ENCODE assay signal across 24 cellular contexts in the genomic region with DNA sequence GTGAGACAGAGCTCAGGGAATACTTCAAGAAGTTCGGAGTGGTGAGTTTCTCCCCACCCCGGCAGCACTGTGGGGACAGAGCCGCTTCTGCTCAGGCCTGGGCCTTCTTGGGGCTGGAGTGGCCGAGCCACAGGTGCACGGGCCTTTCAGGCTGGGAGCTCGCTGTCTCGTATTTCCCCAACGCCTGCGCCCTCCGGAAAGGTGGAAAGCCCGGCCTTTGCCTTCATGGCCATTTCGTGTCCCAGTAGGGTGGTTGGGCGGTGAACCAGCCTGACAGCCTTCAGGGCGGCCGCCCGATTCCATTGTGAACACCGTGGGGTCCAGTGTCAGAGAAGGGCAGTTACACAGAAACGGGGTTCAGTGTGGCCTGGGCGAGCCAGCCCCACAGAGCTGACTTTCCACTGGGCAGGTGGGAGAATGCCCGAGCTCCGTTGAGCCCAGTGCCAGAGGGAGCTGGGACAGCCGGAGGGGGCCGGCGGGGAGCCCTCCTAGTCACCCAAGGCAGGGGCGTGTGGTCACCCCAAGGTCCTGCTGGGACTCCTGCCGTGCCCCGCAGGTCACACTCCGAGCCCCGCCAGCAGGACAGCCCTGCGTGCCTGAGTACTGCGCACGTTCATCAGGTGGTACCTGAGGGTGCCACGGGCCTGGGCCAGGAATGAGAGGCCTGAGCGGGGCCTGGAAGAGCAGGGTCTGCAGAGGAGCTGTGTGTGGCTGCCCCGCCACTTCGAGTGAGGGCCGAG.
"Had no signal": no experiment of that assay in that cellular context is flagged by ENCODE, and none has a peak within 500 bp of the region (broad histone marks: within the 10 kb centered on the region; RNA-seq: fewer than 3 reads in every experiment).

No MANE protein-coding gene starts in this region.

- H3K27ac ChIP-seq: epithelial cell of prostate, hepatocyte, stomach had no signal

- H3K27me3 Mint-ChIP-seq: activated CD8-positive, alpha-beta T cell treated with anti-CD3 and anti-CD28 coated beads for 36 hours; activated naive CD4-positive, alpha-beta T cell treated with anti-CD3 and anti-CD28 coated beads, Interleukin-2, amount 10 ng/mL, durations not matched to agents 7 days and 5 days; activated naive CD8-positive, alpha-beta T cell treated with anti-CD3 and anti-CD28 coated beads, Interleukin-2, amount 50 U/mL, for 24 hours; naive B cell; type B pancreatic cell had no signal

- FAIRE-seq: islet of Langerhans, small intestine had no signal

- H3K4me3 Mint-ChIP-seq: activated CD8-positive, alpha-beta T cell treated with anti-CD3 and anti-CD28 coated beads for 36 hours; activated naive CD4-positive, alpha-beta T cell treated with anti-CD3 and anti-CD28 coated beads, Interleukin-2, amount 10 ng/mL, durations not matched to agents 7 days and 5 days; activated naive CD8-positive, alpha-beta T cell treated with anti-CD3 and anti-CD28 coated beads, Interleukin-2, amount 50 U/mL, for 24 hours; naive B cell; type B pancreatic cell had no signal

- H3K4me3 ChIP-seq: cardiac muscle cell, dorsolateral prefrontal cortex, hepatocyte, mucosa of descending colon, stomach had no signal

- H3K4me2 ChIP-seq: hepatocyte had no signal

- DNase-seq: activated CD4-positive, alpha-beta T cell treated with anti-CD3 and anti-CD28 coated beads for 48 hours; activated CD8-positive, alpha-beta T cell treated with anti-CD3 and anti-CD28 coated beads for 36 hours; activated naive CD4-positive, alpha-beta T cell treated with anti-CD3 and anti-CD28 coated beads, Interleukin-2, amount 10 ng/mL, durations not matched to agents 7 days and 5 days; activated naive CD8-positive, alpha-beta T cell treated with anti-CD3 and anti-CD28 coated beads, Interleukin-2, amount 50 U/mL, for 24 hours; activated T-cell treated with anti-CD3 and anti-CD28 coated beads, Interleukin-2, amount 50 U/mL, for 1 hour; foreskin fibroblast; left cardiac atrium; mesenchymal stem cell; naive B cell; posterior cingulate gyrus; small intestine; stimulated activated CD4-positive, alpha-beta T cell treated with anti-CD3 and anti-CD28 coated beads, Interleukin-15, amount 100 ng/mL, for 24 hours; stimulated activated CD4-positive, alpha-beta T cell treated with anti-CD3 and anti-CD28 coated beads, Interleukin-2, amount 100 ng/mL, for 48 hours; stomach; SW 1271; T-helper 2 cell had no signal

- H3K9me3 Mint-ChIP-seq: activated CD8-positive, alpha-beta T cell treated with anti-CD3 and anti-CD28 coated beads for 36 hours; activated naive CD4-positive, alpha-beta T cell treated with anti-CD3 and anti-CD28 coated beads, Interleukin-2, amount 10 ng/mL, durations not matched to agents 7 days and 5 days; activated naive CD8-positive, alpha-beta T cell treated with anti-CD3 and anti-CD28 coated beads, Interleukin-2, amount 50 U/mL, for 24 hours; activated T-helper 2 cell treated with anti-CD3 and anti-CD28 coated beads, Interferon-gamma antibody, Interleukin-2, Interleukin-4, amounts not matched to agents 10 μg/mL and 5 μg/mL and 100 μg/mL, durations not matched to agents 14 hours and 24 hours and 36 hours; naive B cell; type B pancreatic cell had no signal

- H3K9me3 ChIP-seq: mucosa of descending colon, stomach had no signal

- ATAC-seq: activated CD8-positive, alpha-beta T cell treated with anti-CD3 and anti-CD28 coated beads for 36 hours; activated naive CD8-positive, alpha-beta T cell treated with anti-CD3 and anti-CD28 coated beads, Interleukin-2, amount 50 U/mL, for 24 hours; left cardiac atrium; mucosa of descending colon had no signal

- H2AFZ ChIP-seq: hepatocyte had no signal

- H3K27ac Mint-ChIP-seq: activated CD8-positive, alpha-beta T cell treated with anti-CD3 and anti-CD28 coated beads for 36 hours; activated naive CD4-positive, alpha-beta T cell treated with anti-CD3 and anti-CD28 coated beads, Interleukin-2, amount 10 ng/mL, durations not matched to agents 7 days and 5 days; activated naive CD8-positive, alpha-beta T cell treated with anti-CD3 and anti-CD28 coated beads, Interleukin-2, amount 50 U/mL, for 24 hours; activated T-helper 2 cell treated with anti-CD3 and anti-CD28 coated beads, Interferon-gamma antibody, Interleukin-2, Interleukin-4, amounts not matched to agents 10 μg/mL and 5 μg/mL and 100 μg/mL, durations not matched to agents 14 hours and 24 hours and 36 hours; type B pancreatic cell had no signal

- H3K27me3 ChIP-seq: cardiac muscle cell, dorsolateral prefrontal cortex, hepatocyte, stomach had no signal
